In the genomic region with DNA sequence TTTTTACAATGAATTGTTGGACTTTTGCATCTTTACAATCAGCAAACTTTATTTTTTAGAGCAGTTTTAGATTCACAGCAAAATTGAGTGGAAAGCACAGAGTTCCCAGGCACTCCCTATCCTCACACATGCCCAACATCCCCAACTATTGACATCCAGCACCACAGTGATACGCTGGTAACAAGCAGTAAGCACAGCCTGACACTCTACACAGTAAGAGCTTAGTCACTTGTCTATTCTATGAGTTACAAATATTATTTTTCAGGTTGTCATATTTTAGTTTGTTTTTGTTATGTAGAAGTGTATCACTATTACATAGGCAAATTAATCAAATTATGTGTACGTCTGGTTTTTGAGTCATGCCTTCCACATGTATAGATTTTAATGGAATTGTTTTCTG, we compare ENCODE assay signal across 27 cellular contexts. TPM values are rescaled to one million over a fixed set of nuclear protein-coding genes. Genes with fewer than 3 reads are reported as not detected.
"Had no signal": no experiment of that assay in that cellular context is flagged by ENCODE, and none has a peak within 500 bp of the region (broad histone marks: within the 10 kb centered on the region; RNA-seq: fewer than 3 reads in every experiment).

No MANE protein-coding gene starts in this region.

- H3K27ac ChIP-seq: ascending aorta, body of pancreas, Peyer's patch, SJSA1 had no signal

- H3K27me3 ChIP-seq: ascending aorta, body of pancreas, Peyer's patch, SJSA1 had no signal

- H3K4me3 Mint-ChIP-seq: activated CD8-positive, alpha-beta memory T cell treated with anti-CD3 and anti-CD28 coated beads, Interleukin-2, amount 10 ng/mL, durations not matched to agents 7 days and 5 days; activated T-cell treated with anti-CD3 and anti-CD28 coated beads, Interleukin-2, amount 50 U/mL, for 24 hours; activated T-helper 1 cell treated with anti-CD3 and anti-CD28 coated beads, Interleukin-12 subunit alpha, Interleukin-12 subunit beta, Interleukin-2, Interleukin-4 antibody, amounts not matched to agents 30 ng/mL and 10 ng/mL and 1 ng/mL, durations not matched to agents 14 hours and 24 hours and 36 hours; T-helper 1 cell treated with Interleukin-12 subunit alpha and Interleukin-12 subunit beta and Interleukin-4 antibody, amounts not matched to agents 30 μg/mL and 1 μg/mL, for 36 hours; WTC11 had no signal

- H3K4me3 ChIP-seq: ascending aorta, body of pancreas, Peyer's patch, SJSA1 had no signal

- H3K36me3 Mint-ChIP-seq: WTC11 had no signal

- H3K27me3 Mint-ChIP-seq: activated CD8-positive, alpha-beta memory T cell treated with anti-CD3 and anti-CD28 coated beads, Interleukin-2, amount 10 ng/mL, durations not matched to agents 7 days and 5 days; activated T-cell treated with anti-CD3 and anti-CD28 coated beads, Interleukin-2, amount 50 U/mL, for 24 hours had no signal

- DNase-seq: activated CD8-positive, alpha-beta memory T cell treated with anti-CD3 and anti-CD28 coated beads, Interleukin-2, amount 10 ng/mL, durations not matched to agents 7 days and 5 days; activated effector memory CD4-positive, alpha-beta T cell treated with anti-CD3 and anti-CD28 coated beads, Interleukin-2, amount 50 U/mL, for 16 hours; activated naive CD4-positive, alpha-beta T cell treated with Interleukin-2 at 50 U/mL for 16 hours; activated T-cell treated with anti-CD3 and anti-CD28 coated beads, Interleukin-2, amount 50 U/mL, for 24 hours; amniotic stem cell; body of pancreas; central memory CD4-positive, alpha-beta T cell; Kasumi-1; KBM-7; NCI-H1105 treated with DMSO at 0.1 percent for 48 hours; NCI-H1436 treated with DMSO at 0.1 percent for 48 hours; NCI-H187; NCI-H2081; NCI-H510A treated with DMSO at 0.1 percent for 48 hours; NCI-H69; Peyer's patch; SHP77; SW 1271; T-helper 9 cell had no signal

- H3K36me3 ChIP-seq: ascending aorta, Peyer's patch, SJSA1 had no signal

- ATAC-seq: activated CD8-positive, alpha-beta memory T cell treated with anti-CD3 and anti-CD28 coated beads, Interleukin-2, amount 10 ng/mL, durations not matched to agents 7 days and 5 days; body of pancreas; SK-N-SH treated with all-trans-retinoic acid at 6 μM for 48 hours; WTC11 had no signal

- H3K27ac Mint-ChIP-seq: activated CD8-positive, alpha-beta memory T cell treated with anti-CD3 and anti-CD28 coated beads, Interleukin-2, amount 10 ng/mL, durations not matched to agents 7 days and 5 days; WTC11 had no signal

- H3K4me1 ChIP-seq: ascending aorta, body of pancreas, Peyer's patch, SJSA1 had no signal

- H3K9me3 ChIP-seq: ascending aorta, body of pancreas, Peyer's patch, SJSA1 had no signal

RNA-seq across cellular contexts. Expression of a gene that starts 27.0 kb away (rescaled TPM):
- total RNA-seq: bronchial epithelial cell, chondrocyte, SJSA1 had no signal

RNA-seq across cellular contexts. Expression of a gene that starts 37.2 kb away (rescaled TPM):
- total RNA-seq: chondrocyte, SJSA1 had no signal
